28 cellular contexts compared by ENCODE assay signal in the genomic region with DNA sequence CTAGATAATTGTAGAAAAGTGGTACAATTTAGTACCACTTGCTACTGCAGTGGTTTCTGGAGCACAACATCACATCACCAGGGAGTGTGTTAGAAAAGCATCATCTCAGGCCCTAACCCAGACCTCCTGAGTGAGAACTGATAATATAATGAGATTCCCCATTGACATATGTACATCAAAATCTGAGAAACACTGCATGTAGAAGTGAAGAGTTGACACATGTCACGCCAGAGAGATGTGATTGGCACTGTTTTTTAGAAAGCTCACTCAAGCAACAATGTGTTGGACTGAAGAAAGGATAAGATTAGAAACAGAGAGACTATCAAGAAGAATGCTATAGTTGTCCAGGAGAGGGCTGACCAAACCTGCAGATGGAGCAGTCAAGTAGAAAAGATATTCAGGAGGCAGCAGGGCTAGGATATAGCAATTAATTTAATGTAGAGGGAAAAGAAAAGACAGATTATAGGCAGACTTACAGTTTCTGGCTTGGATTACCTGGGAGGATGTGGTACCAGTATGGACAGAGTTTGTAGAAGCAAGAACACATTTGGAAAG.
A peak's percentile ranks its signal among the peaks of the same experiment; 100 is the strongest.
DNase-seq lines count a peak whose midpoint lies in the region; ATAC-seq, FAIRE-seq and TF ChIP-seq lines count a peak whose summit lies in the region.
"Had no signal": no experiment of that assay in that cellular context is flagged by ENCODE, and none has a peak within 500 bp of the region (broad histone marks: within the 10 kb centered on the region; RNA-seq: fewer than 3 reads in every experiment).

No MANE protein-coding gene starts in this region.

- POLR2A ChIA-PET in HepG2 (lab: Yijun Ruan, JAX): no interaction called here
- POLR2A ChIA-PET in CD8-positive, alpha-beta T cell (lab: Charles Lee): no interaction called here

- no peaks in the 10 kb centered on the region for H3K9me3 Mint-ChIP-seq in type B pancreatic cell
- no peaks in the 10 kb centered on the region for H3K9me3 Mint-ChIP-seq in CD8-positive, alpha-beta T cell
- H3K9me3 Mint-ChIP-seq: activated CD4-positive, alpha-beta memory T cell treated with anti-CD3 and anti-CD28 coated beads for 36 hours had no signal

- CTCF ChIA-PET in HepG2 (lab: Yijun Ruan, JAX; ENCODE audit: low intra/inter-chr PET ratio, low total read pairs): no interaction called here
- CTCF ChIA-PET in CD8-positive, alpha-beta T cell (lab: Charles Lee): no interaction called here

- no peak overlapping the region for H2AFZ ChIP-seq in HepG2 (ENCODE audit: low read length)

- no peak overlapping the region for H3K9ac ChIP-seq in liver (ENCODE audit: low read depth in 1 of 2, low read length in 2 of 2)
- no peak overlapping the region for H3K9ac ChIP-seq in HepG2 (ENCODE audit: insufficient read depth, low read depth, low read length)
- H3K9ac ChIP-seq in kidney (ENCODE audit: low read length in 2 of 2): no peak overlapping the region
- H3K9ac ChIP-seq: BLaER1 had no signal

- no peaks in the 10 kb centered on the region for H3K36me3 ChIP-seq in liver (ENCODE audit: control insufficient read depth in 4 of 4, insufficient read depth in 3 of 4, low read depth in 1 of 4, low read length in 3 of 4)
- no peaks in the 10 kb centered on the region for H3K36me3 ChIP-seq in HepG2 (replicated peaks in 1 of 2; ENCODE audit: control insufficient read depth in 1 of 2, insufficient read depth in 2 of 2, low read length in 2 of 2)
- H3K36me3 ChIP-seq in kidney (ENCODE audit: control insufficient read depth in 1 of 2, insufficient read depth in 2 of 2, low read length in 2 of 2): no peaks in the 10 kb centered on the region
- H3K36me3 ChIP-seq in CD8-positive, alpha-beta T cell (ENCODE audit: insufficient read depth, low read length): no peaks in the 10 kb centered on the region
- H3K36me3 ChIP-seq: BLaER1, gastrocnemius medialis, upper lobe of left lung had no signal

- H3K4me1 ChIP-seq in liver (ENCODE audit: control insufficient read depth in 4 of 4, insufficient read depth in 4 of 4, low read length in 3 of 4) (no peaks in the 10 kb centered on the region), HepG2 (ENCODE audit: insufficient read depth, low read length) (no peaks in the 10 kb centered on the region), kidney (ENCODE audit: control insufficient read depth in 1 of 2, insufficient read depth in 1 of 2, low read depth in 1 of 2, low read length in 2 of 2) (no peaks in the 10 kb centered on the region)
- H3K4me1 ChIP-seq in CD8-positive, alpha-beta T cell (ENCODE audit: insufficient read depth, low read length): no peaks in the 10 kb centered on the region
- H3K4me1 ChIP-seq: BLaER1, gastrocnemius medialis, upper lobe of left lung had no signal

- intact Hi-C loops in HepG2 (cut with micrococcal nuclease; ENCODE audit: unreplicated experiment): no loop called here
- intact Hi-C loops in kidney (cut with DNase I): no loop called here
- intact Hi-C loops in CD8-positive, alpha-beta T cell (cut with DNase I, micrococcal nuclease): no loop called here

- H3K4me3 ChIP-seq in liver (ENCODE audit: low read depth in 1 of 3, low read length in 3 of 3) (no peak overlapping the region), HepG2 (replicated peaks in 1 of 3; ENCODE audit: insufficient read depth in 1 of 3, low read depth in 2 of 3, low read length in 3 of 3) (no peak overlapping the region), kidney (ENCODE audit: low read length in 2 of 2) (no peak overlapping the region)
- H3K4me3 ChIP-seq in CD8-positive, alpha-beta T cell (ENCODE audit: low read depth, low read length): no peak overlapping the region
- H3K4me3 ChIP-seq: BLaER1, gastrocnemius medialis, upper lobe of left lung had no signal

- TF ChIP-seq EP300 in HepG2 (IDR thresholded peaks at IDR 0.05; ENCODE audit: low read depth in 2 of 2, low read length in 2 of 2) (no peak), HepG2 (CRISPR knock-in tag; IDR thresholded peaks at IDR 0.05; ENCODE audit: borderline replicate concordance) (no peak)

- no peak overlapping the region for H3K27ac Mint-ChIP-seq in type B pancreatic cell
- no peak overlapping the region for H3K27ac Mint-ChIP-seq in CD8-positive, alpha-beta T cell
- H3K27ac Mint-ChIP-seq: activated CD4-positive, alpha-beta memory T cell treated with anti-CD3 and anti-CD28 coated beads for 36 hours; naive B cell had no signal

- H3K27ac ChIP-seq in liver (ENCODE audit: low read depth in 1 of 2, low read length in 2 of 2) (no peak overlapping the region), HepG2 (ENCODE audit: extremely low read length, insufficient read depth, low read length) (no peak overlapping the region), kidney (ENCODE audit: low read depth in 2 of 2, low read length in 2 of 2) (no peak overlapping the region)
- no peak overlapping the region for H3K27ac ChIP-seq in CD8-positive, alpha-beta T cell (ENCODE audit: low read depth, low read length)
- H3K27ac ChIP-seq: BLaER1, gastrocnemius medialis, upper lobe of left lung had no signal

- H3K4me3 Mint-ChIP-seq in type B pancreatic cell: no peak overlapping the region
- no peak overlapping the region for H3K4me3 Mint-ChIP-seq in CD8-positive, alpha-beta T cell
- H3K4me3 Mint-ChIP-seq: activated CD4-positive, alpha-beta memory T cell treated with anti-CD3 and anti-CD28 coated beads for 36 hours; naive B cell had no signal

- in situ Hi-C loops in HepG2 (cut with HindIII; ENCODE audit: extremely low pct_ligation_motif_present, low pct_unique_long_range_greater_than_20kb): no loop called here

- H3K27me3 ChIP-seq in liver (ENCODE audit: control insufficient read depth in 4 of 4, insufficient read depth in 4 of 4, low read length in 3 of 4) (no peaks in the 10 kb centered on the region), HepG2 (ENCODE audit: control insufficient read depth in 1 of 2, insufficient read depth in 2 of 2, low read length in 2 of 2) (no peaks in the 10 kb centered on the region)
- no peaks in the 10 kb centered on the region for H3K27me3 ChIP-seq in CD8-positive, alpha-beta T cell (ENCODE audit: insufficient read depth, low read length)
- H3K27me3 ChIP-seq: BLaER1, gastrocnemius medialis, upper lobe of left lung had no signal

- WGBS in liver: 66% methylated on average over 1 of the region's 1 CpG
- WGBS in HepG2 (ENCODE audit: low lambda C conversion rate): 0% methylated on average over 1 of the region's 1 CpG

- peaks cover 12% of the 10 kb centered on the region for H3K27me3 Mint-ChIP-seq in type B pancreatic cell
- H3K27me3 Mint-ChIP-seq in CD8-positive, alpha-beta T cell (ENCODE audit: low read depth): no peaks in the 10 kb centered on the region
- H3K27me3 Mint-ChIP-seq: activated CD4-positive, alpha-beta memory T cell treated with anti-CD3 and anti-CD28 coated beads for 36 hours had no signal

- no peaks in the 10 kb centered on the region for H3K79me2 ChIP-seq in HepG2 (ENCODE audit: insufficient read depth, low read length)

- no peak overlapping the region for H3K4me2 ChIP-seq in HepG2 (ENCODE audit: low read depth, low read length)
- H3K4me2 ChIP-seq: BLaER1 had no signal

- H3K9me3 ChIP-seq in liver (ENCODE audit: control insufficient read depth in 4 of 4, low read length in 3 of 4) (no peaks in the 10 kb centered on the region), HepG2 (ENCODE audit: low read length) (no peaks in the 10 kb centered on the region), kidney (ENCODE audit: control insufficient read depth in 1 of 2, low read length in 2 of 2) (no peaks in the 10 kb centered on the region)
- no peaks in the 10 kb centered on the region for H3K9me3 ChIP-seq in CD8-positive, alpha-beta T cell (ENCODE audit: low read length)
- H3K9me3 ChIP-seq: BLaER1, Caco-2, gastrocnemius medialis, upper lobe of left lung had no signal

- TF ChIP-seq POLR2A in HepG2 (IDR thresholded peaks at IDR 0.05; ENCODE audit: insufficient read depth in 1 of 2, low read depth in 2 of 2, low read length in 2 of 2): no peak

- no peaks in the 10 kb centered on the region for H3K36me3 Mint-ChIP-seq in type B pancreatic cell
- no peaks in the 10 kb centered on the region for H3K36me3 Mint-ChIP-seq in CD8-positive, alpha-beta T cell
- H3K36me3 Mint-ChIP-seq: activated CD4-positive, alpha-beta memory T cell treated with anti-CD3 and anti-CD28 coated beads for 36 hours; naive B cell had no signal

- no TSS peak for BruUV-seq in HepG2 (replicated peaks; lab: Mats Ljungman, UMichigan)

- FAIRE-seq in HepG2 (lab: Jason Lieb, UNC) (no peak), kidney (lab: Jason Lieb, UNC) (no peak)
- FAIRE-seq: A204.1 had no signal

- TF ChIP-seq CTCF in liver (IDR thresholded peaks at IDR 0.05; ENCODE audit: low read depth, low read length, missing input control): peak; percentile 12
- no peak for TF ChIP-seq CTCF in HepG2 (CRISPR knock-in tag; IDR thresholded peaks at IDR 0.05)
- peak; percentile 11 for TF ChIP-seq CTCF in kidney (IDR thresholded peaks at IDR 0.05; ENCODE audit: borderline replicate concordance, extremely low read depth, insufficient read depth)
- no peak for TF ChIP-seq CTCF in type B pancreatic cell (conservative IDR thresholded peaks at IDR 0.05)
- no peak for TF ChIP-seq CTCF in CD8-positive, alpha-beta T cell (IDR thresholded peaks at IDR 0.05)
- TF ChIP-seq CTCF in GM20000 (IDR thresholded peaks at IDR 0.05; ENCODE audit: extremely low read depth, missing control alignments): no peak

- no peaks in the 10 kb centered on the region for H3K4me1 Mint-ChIP-seq in type B pancreatic cell (ENCODE audit: unreplicated experiment)
- no peaks in the 10 kb centered on the region for H3K4me1 Mint-ChIP-seq in CD8-positive, alpha-beta T cell (ENCODE audit: low read depth)
- H3K4me1 Mint-ChIP-seq: naive B cell had no signal

- DNase-seq in HepG2 (ENCODE audit: low spot score): no peak
- peak; percentile 2 for DNase-seq in dermis blood vessel endothelial cell
- no peak for DNase-seq in kidney
- DNase-seq in type B pancreatic cell (ENCODE audit: extremely low spot score, unreplicated experiment): no peak
- DNase-seq in CD8-positive, alpha-beta T cell: no peak
- DNase-seq in activated gamma-delta T cell (lab: John Stamatoyannopoulos, UW): no peak
- DNase-seq in GM20000 (ENCODE audit: low spot score): no peak
- DNase-seq: activated CD4-positive, alpha-beta memory T cell treated with anti-CD3 and anti-CD28 coated beads for 36 hours; activated effector memory CD4-positive, alpha-beta T cell treated with anti-CD3 and anti-CD28 coated beads, Interleukin-2, amount 50 U/mL, for 16 hours; Caco-2; DND-41; gastrocnemius medialis; hypothalamus; islet precursor cell; mesendoderm; naive B cell; NCI-H1417 treated with DMSO at 0.1 percent for 48 hours; NCI-H2107; NCI-H524; occipital lobe; right cardiac atrium; stimulated activated CD4-positive, alpha-beta T cell treated with anti-CD3 and anti-CD28 coated beads, Interleukin-15, amount 100 ng/mL, for 24 hours; T1000; upper lobe of left lung had no signal

- TF ChIP-seq RAD21 in liver (IDR thresholded peaks at IDR 0.05) (peak; percentile 75 to 80), HepG2 (CRISPR knock-in tag; IDR thresholded peaks at IDR 0.05) (no peak)

- ATAC-seq in HepG2: no peak
- ATAC-seq in CD8-positive, alpha-beta T cell: no peak
- ATAC-seq: gastrocnemius medialis, Right ventricle myocardium inferior had no signal

- no peaks in the 10 kb centered on the region for H4K20me1 ChIP-seq in HepG2 (ENCODE audit: insufficient read depth, low read length)
- H4K20me1 ChIP-seq: BLaER1 had no signal

TF ChIP-seq in liver, 16 proteins besides CTCF, POLR2A, EP300 and RAD21 (continues in another document):
- no peak for TF ChIP-seq TAF1 (conservative IDR thresholded peaks at IDR 0.05)

TF ChIP-seq in HepG2, 621 proteins besides CTCF, POLR2A, EP300 and RAD21 (continues in another document):
- no peak for TF ChIP-seq KLF16 (CRISPR knock-in tag; IDR thresholded peaks at IDR 0.05)

Comparison
In these comparisons a context has a peak if more than half of its experiments do, and no peak if none do; other contexts are left out.
1. CTCF ChIP-seq: peak in liver (single experiment) and kidney (single experiment); none in HepG2 (single experiment), type B pancreatic cell (single experiment), CD8-positive, alpha-beta T cell (single experiment) and GM20000 (single experiment).